ENCODE assay signal across 27 cellular contexts in genomic region chr19:28130066-28130511, GRCh38.
A peak's percentile ranks its signal among the peaks of the same experiment; 100 is the strongest.
DNase-seq lines count a peak whose midpoint lies in the region; ATAC-seq, FAIRE-seq and TF ChIP-seq lines count a peak whose summit lies in the region.
"Had no signal": no experiment of that assay in that cellular context is flagged by ENCODE, and none has a peak within 500 bp of the region (broad histone marks: within the 10 kb centered on the region; RNA-seq: fewer than 3 reads in every experiment).

No MANE protein-coding gene starts in this region.

- no peak overlapping the region for H2AFZ ChIP-seq in GM12878 (ENCODE audit: control insufficient read depth, low read depth, low read length)

- H4K20me1 ChIP-seq in GM12878 (ENCODE audit: control insufficient read depth, insufficient read depth), result no peaks in the 10 kb centered on the region
- H4K20me1 ChIP-seq: BLaER1 treated with 17β-estradiol and CSF1 and Interleukin-3, amounts not matched to agents 10 nM and 100 nM had no signal

- no peak for TF ChIP-seq EP300 in GM12878 (IDR thresholded peaks at IDR 0.05; ENCODE audit: borderline replicate concordance in 1 of 2, control insufficient read depth in 1 of 2, low read depth in 2 of 2, low read length in 2 of 2)
- TF ChIP-seq EP300 in stomach (IDR thresholded peaks at IDR 0.05), result no peak

- WGBS in GM12878 (ENCODE audit: insufficient coverage, insufficient replicate concordance, low lambda C conversion rate, missing lambda C conversion rate), result 21% methylated on average over 4 of the region's 4 CpGs
- 50 to 100% methylated on average over 1 of the region's 4 CpGs for WGBS in mesodermal cell (ENCODE audit: insufficient coverage in 2 of 2), 2 experiments
- 48 to 62% (median 57%) methylated on average over 4 of the region's 4 CpGs for WGBS in stomach, 5 donors

- RAD21 ChIA-PET in GM12878 (lab: Charles Lee; ENCODE audit: unreplicated experiment), result interaction anchor here (0.8 to 5.0 kb wide), 8 partner anchors 12 to 122 kb away, joined by 3 to 41 read pairs (median 4); no protein-coding TSS in a partner anchor

- TF ChIP-seq POLR2A in GM12878 (IDR thresholded peaks at IDR 0.05; ENCODE audit: low read depth, low read length) (no peak), stomach (IDR thresholded peaks at IDR 0.05) (no peak)

- peak; percentile 36 for DNase-seq in GM10248 (ENCODE audit: extremely low spot score)
- DNase-seq in GM12878 (ENCODE audit: low read depth, low spot score), result peak; percentile 15
- no peak for DNase-seq in AG08395 (ENCODE audit: low spot score)
- DNase-seq in COLO829 (ENCODE audit: low spot score), result no peak
- no peak for DNase-seq in stomach
- DNase-seq in D721Med (ENCODE audit: insufficient read length, low spot score), result no peak
- DNase-seq: activated B cell treated with CpG ODN at 0.5 μM for 24 hours; activated naive CD4-positive, alpha-beta T cell treated with anti-CD3 and anti-CD28 coated beads for 36 hours; Calu3; effector memory CD8-positive, alpha-beta T cell; kidney glomerular epithelial cell; natural killer cell; NCI-H1092 treated with DMSO at 0.1 percent for 48 hours; NCI-H2029; NCI-H69; OCI-M1; ovary; right lobe of liver; stimulated activated CD4-positive, alpha-beta T cell treated with anti-CD3 and anti-CD28 coated beads, Interleukin-4, amount 100 ng/mL, for 4 hours; stimulated activated naive CD4-positive, alpha-beta T cell; testis had no signal

- FAIRE-seq in GM12878 (lab: Jason Lieb, UNC) (no peak), D721Med (lab: Jason Lieb, UNC) (no peak)
- FAIRE-seq: colon had no signal

- no peak for TF ChIP-seq RAD21 in GM12878 (IDR thresholded peaks at IDR 0.05; ENCODE audit: insufficient read depth, low read depth, low read length)

- H3K9ac ChIP-seq in GM12878 (ENCODE audit: control insufficient read depth, insufficient read depth, low read length), result no peak overlapping the region
- H3K9ac ChIP-seq: BLaER1 treated with 17β-estradiol and CSF1 and Interleukin-3, amounts not matched to agents 10 nM and 100 nM had no signal

- H3K4me2 ChIP-seq in GM12878 (ENCODE audit: control insufficient read depth, insufficient read depth), result no peak overlapping the region
- H3K4me2 ChIP-seq: BLaER1 treated with 17β-estradiol and CSF1 and Interleukin-3, amounts not matched to agents 10 nM and 100 nM had no signal

- CTCF ChIA-PET in GM10248 (lab: Yijun Ruan, JAX) (interaction anchor here (0.7 to 1.2 kb wide), 3 partner anchors 22 to 117 kb away, joined by 3 read pairs; no protein-coding TSS in a partner anchor), GM12878 (lab: Yijun Ruan, JAX) (interaction anchor here (1.3 kb wide), 1 partner anchor 55 kb away, joined by 4 read pairs; no protein-coding TSS in a partner anchor)

- no peaks in the 10 kb centered on the region; the same call in 2 of the 3 replicates for H3K9me3 ChIP-seq in GM12878 (replicated peaks; ENCODE audit: control insufficient read depth, insufficient read depth, low read length)
- no peaks in the 10 kb centered on the region for H3K9me3 ChIP-seq in mesodermal cell (ENCODE audit: control insufficient read depth, low read length)
- H3K9me3 ChIP-seq in stomach, result peaks cover 0 to under 1% (median 0%) of the 10 kb centered on the region in 4 donors
- H3K9me3 ChIP-seq: BLaER1 treated with 17β-estradiol and CSF1 and Interleukin-3, amounts not matched to agents 10 nM and 100 nM; HAP-1; ovary; right lobe of liver; testis had no signal

- intact Hi-C loops in GM12878 (cut with micrococcal nuclease; ENCODE audit: unreplicated experiment) (no loop called here), stomach (cut with DNase I; ENCODE audit: low total_unique reads) (no loop called here)

- no TSS peak for BruUV-seq in GM12878 (replicated peaks; lab: Mats Ljungman, UMichigan)

- no peak overlapping the region for H3K4me3 ChIP-seq in GM12878
- no peak overlapping the region for H3K4me3 ChIP-seq in mesodermal cell (ENCODE audit: extremely low read depth, insufficient read depth, low read length, poor library complexity, severe bottlenecking)
- H3K4me3 ChIP-seq in stomach, result no peak overlapping the region
- H3K4me3 ChIP-seq: BLaER1 treated with 17β-estradiol and CSF1 and Interleukin-3, amounts not matched to agents 10 nM and 100 nM; HAP-1; ovary; right lobe of liver; testis had no signal

- TF ChIP-seq CTCF in GM10248 (IDR thresholded peaks at IDR 0.05; ENCODE audit: control extremely low read depth, extremely low read depth, low read depth, missing control alignments) (no peak), GM12878 (IDR thresholded peaks at IDR 0.05 in 2 of 3, conservative IDR thresholded peaks at IDR 0.05 in 1 of 3; ENCODE audit: control insufficient read depth in 2 of 3, extremely low read depth in 1 of 3, insufficient read depth in 1 of 3, low read depth in 3 of 3, low read length in 3 of 3) (no peak), stomach (IDR thresholded peaks at IDR 0.05) (no peak), D721Med (IDR thresholded peaks at IDR 0.05; ENCODE audit: insufficient read depth, missing control alignments) (no peak)

- ATAC-seq in GM19467 (IDR thresholded peaks at IDR 0.05; ENCODE audit: unreplicated experiment), result peak; percentile 71
- peak; percentile 75 for ATAC-seq in GM12878
- ATAC-seq: effector memory CD8-positive, alpha-beta T cell; natural killer cell; right lobe of liver; Right ventricle myocardium inferior had no signal

- SMC1A ChIA-PET in GM12878 (lab: Charles Lee; ENCODE audit: uncharacterized antibody, unreplicated experiment), result interaction anchor here (0.6 to 6.2 kb wide), 9 partner anchors 10 to 201 kb away, joined by 3 to 42 read pairs (median 4); no protein-coding TSS in a partner anchor

- in situ Hi-C loops in GM12878 (cut with MboI), result no loop called here

- H3K27me3 ChIP-seq in GM12878 (replicated peaks in 1 of 2; ENCODE audit: control insufficient read depth in 2 of 2, insufficient read depth in 2 of 2, low read length in 1 of 2) (no peaks in the 10 kb centered on the region), stomach (no peaks in the 10 kb centered on the region)
- H3K27me3 ChIP-seq: BLaER1 treated with 17β-estradiol and CSF1 and Interleukin-3, amounts not matched to agents 10 nM and 100 nM; ovary; right lobe of liver; testis had no signal

- H3K27ac ChIP-seq in GM12878 (ENCODE audit: control insufficient read depth, insufficient read depth) (no peak overlapping the region), mesodermal cell (ENCODE audit: low read depth, low read length, severe bottlenecking) (peak overlapping the region; percentile 41), stomach (no peak overlapping the region)
- H3K27ac ChIP-seq: BLaER1 treated with 17β-estradiol and CSF1 and Interleukin-3, amounts not matched to agents 10 nM and 100 nM; ovary; right lobe of liver; testis had no signal

- POLR2A ChIA-PET in GM10248 (lab: Yijun Ruan, JAX), result no interaction called here
- POLR2A ChIA-PET in GM12878 (lab: Charles Lee), result interaction anchor here (1.3 kb wide), 1 partner anchor 55 kb away, joined by 8 read pairs; no protein-coding TSS in a partner anchor

- H3K36me3 ChIP-seq in GM12878 (ENCODE audit: control insufficient read depth in 2 of 2, insufficient read depth in 2 of 2, low read length in 1 of 2) (no peaks in the 10 kb centered on the region), mesodermal cell (ENCODE audit: control insufficient read depth, insufficient read depth, low read length) (no peaks in the 10 kb centered on the region), stomach (no peaks in the 10 kb centered on the region)
- H3K36me3 ChIP-seq: BLaER1 treated with 17β-estradiol and CSF1 and Interleukin-3, amounts not matched to agents 10 nM and 100 nM; HAP-1; ovary; right lobe of liver had no signal

- H3K79me2 ChIP-seq in GM12878 (ENCODE audit: control insufficient read depth, insufficient read depth, low read length), result no peaks in the 10 kb centered on the region

- H3K4me1 ChIP-seq in GM12878 (ENCODE audit: control insufficient read depth, insufficient read depth, low read length), result no peaks in the 10 kb centered on the region
- H3K4me1 ChIP-seq in mesodermal cell (ENCODE audit: control insufficient read depth, insufficient read depth, low read length, poor library complexity, severe bottlenecking), result peaks cover 5% of the 10 kb centered on the region
- H3K4me1 ChIP-seq in stomach, result no peaks in the 10 kb centered on the region
- H3K4me1 ChIP-seq: BLaER1 treated with 17β-estradiol and CSF1 and Interleukin-3, amounts not matched to agents 10 nM and 100 nM; HAP-1; right lobe of liver; testis had no signal

TF ChIP-seq in GM12878, 131 proteins besides CTCF, POLR2A, EP300 and RAD21 (continues in another document):
- TF ChIP-seq PBX3 (IDR thresholded peaks at IDR 0.05; ENCODE audit: insufficient replicate concordance, low read depth, low read length), result peak; percentile 58
- TF ChIP-seq E4F1 (IDR thresholded peaks at IDR 0.05; ENCODE audit: borderline replicate concordance, partially characterized antibody), result no peak
- TF ChIP-seq RUNX3 (IDR thresholded peaks at IDR 0.05; ENCODE audit: low read length), result no peak
- TF ChIP-seq TCF12 (IDR thresholded peaks at IDR 0.05; ENCODE audit: low read depth, low read length), result 0 out of 2 replicates have a peak, but pooled peaks have one; percentile 65

Comparison
In these comparisons a context has a peak if more than half of its experiments do, and no peak if none do; other contexts are left out.
1. DNase-seq: peak in GM10248 (single experiment) and GM12878 (single experiment); none in AG08395 (single experiment), COLO829 (single experiment), stomach (single experiment) and D721Med (single experiment).